ENCODE assay signal across 9 cellular contexts in the genomic region with DNA sequence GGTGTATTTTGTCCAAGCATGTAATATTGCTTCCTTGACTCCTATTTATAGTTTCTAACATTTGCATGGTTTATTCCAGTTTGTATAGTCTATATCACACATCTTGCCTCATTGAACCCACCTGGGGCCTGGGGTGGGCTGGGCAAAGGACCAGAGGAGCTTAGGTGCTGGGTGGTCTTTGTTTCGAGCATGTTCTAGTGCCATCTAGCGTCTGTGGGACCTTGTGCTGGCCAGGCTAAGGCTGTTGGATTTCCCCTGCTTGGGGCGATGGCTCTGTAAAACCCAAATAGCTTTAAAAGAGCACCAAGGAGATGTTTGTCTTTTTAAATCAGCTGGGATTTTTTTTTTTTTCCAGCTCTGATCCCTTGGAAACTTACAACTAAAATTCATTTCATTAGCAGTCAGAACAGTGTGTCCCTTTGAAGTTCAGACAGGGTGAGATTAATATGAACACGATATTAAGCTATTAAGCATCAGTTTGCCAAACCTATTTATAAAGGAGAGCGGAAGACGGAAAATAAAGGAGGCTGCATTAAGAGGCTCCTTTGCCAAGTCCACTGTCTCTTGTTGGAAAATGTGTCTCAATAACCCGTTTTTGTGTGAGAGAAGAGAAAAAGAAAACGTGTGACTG.
DNase-seq lines count a peak whose midpoint lies in the region; ATAC-seq and TF ChIP-seq lines count a peak whose summit lies in the region.
"Had no signal": no experiment of that assay in that cellular context is flagged by ENCODE, and none has a peak within 500 bp of the region (broad histone marks: within the 10 kb centered on the region; RNA-seq: fewer than 3 reads in every experiment).

No MANE protein-coding gene starts in this region.

- no peaks in the 10 kb centered on the region for H3K9me3 Mint-ChIP-seq in nephron progenitor cell
- H3K9me3 Mint-ChIP-seq: activated naive CD4-positive, alpha-beta T cell treated with anti-CD3 and anti-CD28 coated beads, Interleukin-2, amount 50 U/mL, for 24 hours had no signal

- CTCF ChIA-PET in RWPE1 (lab: Yijun Ruan, JAX), result interaction anchor here (0.7 to 1.5 kb wide), 4 partner anchors 22 to 347 kb away, joined by 3 to 12 read pairs (median 4); no protein-coding TSS in a partner anchor

- no peaks in the 10 kb centered on the region for H3K27me3 ChIP-seq in esophagus muscularis mucosa

- peak; percentile 26 for TF ChIP-seq CTCF in 22Rv1 (IDR thresholded peaks at IDR 0.05)
- peak; percentile 77 for TF ChIP-seq CTCF in RWPE1 (conservative IDR thresholded peaks at IDR 0.05; ENCODE audit: low read depth)
- peak; percentile 46 to 72 (median 58) for TF ChIP-seq CTCF in esophagus muscularis mucosa (IDR thresholded peaks at IDR 0.05)
- peak; percentile 64 for TF ChIP-seq CTCF in nephron progenitor cell (IDR thresholded peaks at IDR 0.05)

- H3K4me1 ChIP-seq in esophagus muscularis mucosa, result peaks cover 0 to 7% (median 3%) of the 10 kb centered on the region in 4 donors

- POLR2A ChIA-PET in RWPE1 (lab: Yijun Ruan, JAX; ENCODE audit: low non-redundant PET), result no interaction called here

- intact Hi-C loops in esophagus muscularis mucosa (cut with DNase I), result loop anchor here (2.0 kb wide), 2 partner anchors 309 to 515 kb away; no protein-coding TSS in a partner anchor

- no peak overlapping the region for H3K27ac Mint-ChIP-seq in nephron progenitor cell
- H3K27ac Mint-ChIP-seq: activated naive CD4-positive, alpha-beta T cell treated with anti-CD3 and anti-CD28 coated beads, Interleukin-2, amount 50 U/mL, for 24 hours had no signal

- H3K4me3 Mint-ChIP-seq in nephron progenitor cell, result no peak overlapping the region
- H3K4me3 Mint-ChIP-seq: activated naive CD4-positive, alpha-beta T cell treated with anti-CD3 and anti-CD28 coated beads, Interleukin-2, amount 50 U/mL, for 24 hours had no signal

- WGBS in esophagus muscularis mucosa, result 40% methylated on average over 8 of the region's 8 CpGs

- ATAC-seq in GM18868 (IDR thresholded peaks at IDR 0.05; ENCODE audit: unreplicated experiment), result peak; percentile 49
- no peak for ATAC-seq in activated CD4-positive, CD25-positive, alpha-beta regulatory T cell treated with anti-CD3 and anti-CD28 coated beads, Interleukin-2, amount 50 U/mL, for 24 hours
- ATAC-seq in HG02852 (IDR thresholded peaks at IDR 0.05; ENCODE audit: unreplicated experiment), result no peak

- TF ChIP-seq EP300 in esophagus muscularis mucosa (IDR thresholded peaks at IDR 0.05), result no peak

- no peak for TF ChIP-seq POLR2A in esophagus muscularis mucosa (IDR thresholded peaks at IDR 0.05; ENCODE audit: low read depth)

- peaks cover 29% of the 10 kb centered on the region for H3K4me1 Mint-ChIP-seq in nephron progenitor cell
- H3K4me1 Mint-ChIP-seq: activated naive CD4-positive, alpha-beta T cell treated with anti-CD3 and anti-CD28 coated beads, Interleukin-2, amount 50 U/mL, for 24 hours had no signal

- H3K27me3 Mint-ChIP-seq in nephron progenitor cell (ENCODE audit: low read depth, poor library complexity), result no peaks in the 10 kb centered on the region

- no peak overlapping the region for H3K27ac ChIP-seq in 22Rv1
- H3K27ac ChIP-seq in RWPE1, result 0 out of 2 replicates have a peak overlapping the region, but pooled peaks have one; percentile 42
- no peak overlapping the region for H3K27ac ChIP-seq in esophagus muscularis mucosa (replicated peaks in 1 of 4)

- no peak overlapping the region for H3K4me3 ChIP-seq in esophagus muscularis mucosa

- DNase-seq in RWPE1 (ENCODE audit: low spot score) (no peak), esophagus muscularis mucosa (ENCODE audit: extremely low spot score) (no peak), nephron progenitor cell (peak; percentile 48), NCI-H128 (lab: John Stamatoyannopoulos, UW; ENCODE audit: unreplicated experiment) (no peak)

- H3K36me3 ChIP-seq in esophagus muscularis mucosa, result no peaks in the 10 kb centered on the region

- peaks cover 15% of the 10 kb centered on the region for H3K36me3 Mint-ChIP-seq in nephron progenitor cell (ENCODE audit: low read depth)
- H3K36me3 Mint-ChIP-seq: activated naive CD4-positive, alpha-beta T cell treated with anti-CD3 and anti-CD28 coated beads, Interleukin-2, amount 50 U/mL, for 24 hours had no signal

- no peaks in the 10 kb centered on the region for H3K9me3 ChIP-seq in esophagus muscularis mucosa

Comparison
In these comparisons a context has a peak if more than half of its experiments do, and no peak if none do; other contexts are left out.
1. CTCF ChIP-seq: peak in every context shown above with its lines; median percentile 77 in RWPE1; 64 in nephron progenitor cell; 58 in esophagus muscularis mucosa; 26 in 22Rv1.